Comparison of ENCODE assay signal across 13 cellular contexts in genomic region chr2:234026111-234026510, GRCh38. TPM values are rescaled to one million over a fixed set of nuclear protein-coding genes. Genes with fewer than 3 reads are reported as not detected.
A peak's percentile ranks its signal among the peaks of the same experiment; 100 is the strongest.
DNase-seq lines count a peak whose midpoint lies in the region; ATAC-seq and TF ChIP-seq lines count a peak whose summit lies in the region.
"Had no signal": no experiment of that assay in that cellular context is flagged by ENCODE, and none has a peak within 500 bp of the region (broad histone marks: within the 10 kb centered on the region; RNA-seq: fewer than 3 reads in every experiment).

No MANE protein-coding gene starts in this region.

- TF ChIP-seq CTCF in AG04449 (IDR thresholded peaks at IDR 0.05; ENCODE audit: insufficient read depth, low read length, missing control alignments) (no peak), foreskin keratinocyte (conservative IDR thresholded peaks at IDR 0.05) (no peak), testis (IDR thresholded peaks at IDR 0.05) (no peak)

- H3K27me3 Mint-ChIP-seq in activated naive CD8-positive, alpha-beta T cell: no peaks in the 10 kb centered on the region

- CTCF ChIA-PET in AG04449 (lab: Yijun Ruan, JAX): interaction anchor here (1.2 to 1.4 kb wide), 2 partner anchors 223 to 519 kb away, joined by 3 read pairs; no protein-coding TSS in a partner anchor

- H3K36me3 Mint-ChIP-seq in activated naive CD8-positive, alpha-beta T cell: no peaks in the 10 kb centered on the region

- H3K9me3 Mint-ChIP-seq in activated naive CD8-positive, alpha-beta T cell (ENCODE audit: low read depth): no peaks in the 10 kb centered on the region

- no peak overlapping the region for H3K27ac ChIP-seq in muscle layer of colon (ENCODE audit: low read depth, low read length)
- H3K27ac ChIP-seq in foreskin keratinocyte: no peak overlapping the region
- no peak overlapping the region for H3K27ac ChIP-seq in testis

- H3K9me3 ChIP-seq in muscle layer of colon (ENCODE audit: low read length) (no peaks in the 10 kb centered on the region), testis (no peaks in the 10 kb centered on the region)

- H3K9ac ChIP-seq in muscle layer of colon (ENCODE audit: low read length): no peak overlapping the region

- POLR2A ChIA-PET in AG04449 (lab: Yijun Ruan, JAX): no interaction called here

- ATAC-seq in HG02870 (IDR thresholded peaks at IDR 0.05; ENCODE audit: unreplicated experiment) (no peak), foreskin keratinocyte (no peak), GM18870 (IDR thresholded peaks at IDR 0.05; ENCODE audit: unreplicated experiment) (no peak)
- ATAC-seq: GM23338 had no signal

- H3K4me1 ChIP-seq in muscle layer of colon (ENCODE audit: insufficient read depth, low read length): peaks cover 4% of the 10 kb centered on the region
- H3K4me1 ChIP-seq in foreskin keratinocyte: peaks cover 6% of the 10 kb centered on the region
- H3K4me1 ChIP-seq in testis: peaks cover 3% of the 10 kb centered on the region

- 0 to 21% methylated on average over 1 of the region's 1 CpG for WGBS in testis, 2 donors

- peaks cover 37% of the 10 kb centered on the region for H3K4me1 Mint-ChIP-seq in activated naive CD8-positive, alpha-beta T cell (ENCODE audit: low read depth)
- H3K4me1 Mint-ChIP-seq: GM23338 had no signal

- TF ChIP-seq POLR2A in testis (IDR thresholded peaks at IDR 0.05): no peak

- H3K36me3 ChIP-seq in muscle layer of colon (ENCODE audit: insufficient read depth, low read length) (no peaks in the 10 kb centered on the region), testis (ENCODE audit: low read depth, missing control alignments) (no peaks in the 10 kb centered on the region)

- no peaks in the 10 kb centered on the region for H3K27me3 ChIP-seq in muscle layer of colon (ENCODE audit: control insufficient read depth in 1 of 2, insufficient read depth in 2 of 2, low read length in 2 of 2)
- no peaks in the 10 kb centered on the region for H3K27me3 ChIP-seq in foreskin keratinocyte
- no peaks in the 10 kb centered on the region for H3K27me3 ChIP-seq in testis

- intact Hi-C loops in testis (cut with DNase I; ENCODE audit: low total_unique reads): no loop called here

- peak overlapping the region; percentile 49 for H3K4me3 ChIP-seq in AG04449 (ENCODE audit: low read depth, low read length)
- peak overlapping the region; percentile 20 to 59 for H3K4me3 ChIP-seq in muscle layer of colon (ENCODE audit: low read depth in 1 of 2, low read length in 2 of 2)
- no peak overlapping the region for H3K4me3 ChIP-seq in testis
- H3K4me3 ChIP-seq: GM23338 had no signal

- no peak for DNase-seq in AG04449 (ENCODE audit: low read depth, low spot score)
- peak; percentile 44 for DNase-seq in GM03348 (ENCODE audit: low spot score)
- no peak for DNase-seq in foreskin keratinocyte
- DNase-seq in testis: no peak
- DNase-seq: midbrain, NCI-H1048 had no signal

- peak overlapping the region; percentile 23 for H3K27ac Mint-ChIP-seq in activated naive CD8-positive, alpha-beta T cell
- H3K27ac Mint-ChIP-seq: GM23338 had no signal

- H3K4me3 Mint-ChIP-seq in activated naive CD8-positive, alpha-beta T cell: peak overlapping the region; percentile 83
- H3K4me3 Mint-ChIP-seq: GM23338 had no signal

RNA-seq across cellular contexts. Expression of gene SPP2, which starts 24.4 kb away (rescaled TPM):
- total RNA-seq in foreskin keratinocyte (not detected in 2 replicates), testis (not detected)
- polyA plus RNA-seq in foreskin keratinocyte (not detected in 2 replicates), testis (ENCODE audit: insufficient read depth, low read depth, low replicate concordance) (not detected)
- total RNA-seq: frontal cortex, GM23338, temporal lobe had no signal
- polyA plus RNA-seq: GM23338 had no signal

Comparison
In these comparisons a context has a peak if more than half of its experiments do, and no peak if none do; other contexts are left out.
1. H3K4me3 ChIP-seq: peak in AG04449 (single experiment) and muscle layer of colon (2 of 2); none in testis (0 of 2).